ENCODE assay signal across 21 cellular contexts in the genomic region with DNA sequence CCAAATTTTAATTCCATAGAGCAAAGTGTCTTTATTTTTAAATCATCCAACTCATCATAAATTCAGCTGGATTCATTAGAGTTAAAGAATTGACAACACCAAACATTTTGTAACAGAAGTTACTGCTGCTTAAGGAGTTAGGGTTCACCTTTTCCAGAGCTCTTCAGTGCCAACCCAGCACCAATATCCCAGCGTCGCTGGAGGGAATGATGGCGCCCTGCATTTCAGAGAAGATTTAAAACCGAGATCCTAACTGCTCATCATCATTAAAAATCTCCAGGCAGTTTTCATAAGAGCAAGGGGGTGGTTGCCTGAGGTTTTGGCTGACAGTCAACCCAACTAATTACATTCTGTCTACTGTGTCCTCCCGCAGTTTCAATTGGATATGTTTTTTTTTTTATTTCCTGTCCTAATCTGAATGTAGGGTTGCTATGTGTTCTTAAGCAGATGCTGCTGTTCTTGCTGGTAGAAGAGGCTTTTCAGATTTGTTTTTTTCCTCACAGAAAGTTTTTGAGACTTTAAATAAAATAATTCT.
"Had no signal": no experiment of that assay in that cellular context is flagged by ENCODE, and none has a peak within 500 bp of the region (broad histone marks: within the 10 kb centered on the region; RNA-seq: fewer than 3 reads in every experiment).

No MANE protein-coding gene starts in this region.

- H3K9me3 ChIP-seq: gastroesophageal sphincter, heart left ventricle, left lung, thoracic aorta had no signal

- H3K4me1 ChIP-seq: gastroesophageal sphincter, left lung had no signal

- H3K27ac ChIP-seq: brain microvascular endothelial cell, coronary artery, gastroesophageal sphincter, heart left ventricle, left lung, thoracic aorta had no signal

- H3K36me3 ChIP-seq: brain microvascular endothelial cell, gastroesophageal sphincter, heart left ventricle, left lung, thoracic aorta had no signal

- ATAC-seq: activated naive CD8-positive, alpha-beta T cell treated with anti-CD3 and anti-CD28 coated beads, Interleukin-2, amount 50 U/mL, for 24 hours; gastroesophageal sphincter; heart left ventricle; left lung; stimulated activated naive B cell treated with anti-CD40 and anti-IgM and Interleukin-4, amounts not matched to agents 10 μg/mL and 1 μg/mL and 100 μg/mL, for 72 hours had no signal

- H3K27me3 ChIP-seq: brain microvascular endothelial cell, gastroesophageal sphincter, heart left ventricle, left lung had no signal

- H3K4me3 ChIP-seq: coronary artery, gastroesophageal sphincter, heart left ventricle, left lung, thoracic aorta had no signal

- DNase-seq: activated CD4-positive, alpha-beta T cell treated with anti-CD3 and anti-CD28 coated beads, Interleukin-2, amount 50 U/mL, for 1 hour; activated CD8-positive, alpha-beta memory T cell treated with anti-CD3 and anti-CD28 coated beads for 24 hours; activated CD8-positive, alpha-beta memory T cell treated with anti-CD3 and anti-CD28 coated beads, Interleukin-2, amount 50 U/mL, for 48 hours; activated effector memory CD4-positive, alpha-beta T cell treated with Interleukin-2 at 50 U/mL for 16 hours; activated naive CD4-positive, alpha-beta T cell treated with anti-CD3 and anti-CD28 coated beads, Interleukin-2, amount 10 ng/mL, durations not matched to agents 7 days and 5 days; activated naive CD8-positive, alpha-beta T cell treated with anti-CD3 and anti-CD28 coated beads, Interleukin-2, amount 50 U/mL, for 24 hours; activated T-cell treated with anti-CD3 and anti-CD28 coated beads, Interleukin-2, amount 50 U/mL, for 48 hours; anterior cingulate cortex; brain microvascular endothelial cell; erythroblast; heart left ventricle; kidney; left lung; midbrain; retina; stimulated activated naive B cell treated with anti-CD40 and anti-IgM and Interleukin-4, amounts not matched to agents 10 μg/mL and 1 μg/mL and 100 μg/mL, for 72 hours; T1000 had no signal

- FAIRE-seq: endometrium, kidney had no signal
